7 cellular contexts compared by ENCODE assay signal in genomic region chr11:34066766-34067165, GRCh38. TPM values are rescaled to one million over a fixed set of nuclear protein-coding genes. Genes with fewer than 3 reads are reported as not detected.
DNase-seq lines count a peak whose midpoint lies in the region; ATAC-seq and TF ChIP-seq lines count a peak whose summit lies in the region.
"Not testable (repeated sequence)": the region's sequence is repeated elsewhere in the genome, so short reads cannot be mapped to it uniquely, and the experiment has no call there.

No MANE protein-coding gene starts in this region.

- not testable (repeated sequence) for H2AFZ ChIP-seq in IMR-90 (replicated peaks; ENCODE audit: low read length, poor library complexity)

- ATAC-seq in IMR-90 (ENCODE audit: low read depth); T-helper 17 cell; effector memory CD8-positive, alpha-beta T cell (replicated peaks): not testable (repeated sequence)

- H2BK120ac ChIP-seq in IMR-90 (ENCODE audit: low read depth, low read length), result not testable (repeated sequence)

- peaks cover 11% of the 10 kb centered on the region for H3K9me1 ChIP-seq in IMR-90 (ENCODE audit: insufficient read depth, low read length)

- dilution Hi-C loops in IMR-90 (cut with HindIII; ENCODE audit: low sequenced_read_pairs, unreplicated experiment), result not testable (repeated sequence)

- DNase-seq in IMR-90 (peak; percentile 12), iris pigment epithelial cell (ENCODE audit: low read depth) (peak; percentile 50)
- not testable (repeated sequence) for DNase-seq in T-helper 17 cell; effector memory CD8-positive, alpha-beta T cell; spleen

- H3K4ac ChIP-seq in IMR-90 (ENCODE audit: low read depth, low read length), result not testable (repeated sequence)

- peaks cover 51% of the 10 kb centered on the region for H3K4me1 Mint-ChIP-seq in T-helper 17 cell
- H3K4me1 Mint-ChIP-seq in activated naive CD8-positive, alpha-beta T cell (ENCODE audit: low read depth), result peaks cover 70% of the 10 kb centered on the region
- peaks cover 41 to 66% of the 10 kb centered on the region in 2 donors for H3K4me1 Mint-ChIP-seq in effector memory CD8-positive, alpha-beta T cell (ENCODE audit: low read depth in 2 of 2)

- POLR2A ChIA-PET in IMR-90 (lab: Charles Lee; ENCODE audit: unreplicated experiment), result interaction anchor here (0.6 kb wide), 1 partner anchor 25 kb away, joined by 4 read pairs; no protein-coding TSS in a partner anchor

- H4K20me1 ChIP-seq in DOHH2 (ENCODE audit: control insufficient read depth, insufficient read depth, low read depth, low read length), result peaks cover 41% of the 10 kb centered on the region
- H4K20me1 ChIP-seq in IMR-90 (ENCODE audit: insufficient read depth, low read length), result peaks cover 96% of the 10 kb centered on the region

- not testable (repeated sequence) for H4K91ac ChIP-seq in IMR-90 (ENCODE audit: insufficient read depth, low read depth, low read length)

- not testable (repeated sequence) for H2AK5ac ChIP-seq in IMR-90 (ENCODE audit: low read depth, low read length)

- no CpG with 5 or more reads among the region's 8 CpGs for WGBS in IMR-90 (ENCODE audit: extremely low coverage in 2 of 2, insufficient read length in 1 of 2), 2 experiments
- WGBS in spleen, 5 donors, result 80 to 92% (median 84%) methylated on average over 8 of the region's 8 CpGs

- not testable (repeated sequence) for H4K5ac ChIP-seq in IMR-90 (ENCODE audit: low read depth, low read length)

- in situ Hi-C loops in IMR-90 (cut with MboI; ENCODE audit: low sequenced_read_pairs), result loop anchor here (10.0 kb wide), 1 partner anchor 62 kb away; no protein-coding TSS in a partner anchor

- H2AK9ac ChIP-seq in IMR-90 (replicated peaks; ENCODE audit: low read depth, low read length, poor library complexity), result not testable (repeated sequence)

- not testable (repeated sequence) for H3K56ac ChIP-seq in IMR-90 (ENCODE audit: extremely low read depth, insufficient read depth, low read length)

- H3K9me3 ChIP-seq in DOHH2 (ENCODE audit: control insufficient read depth, insufficient read depth, low read length); IMR-90 (ENCODE audit: control insufficient read depth, insufficient read depth, low read length); T-helper 17 cell (ENCODE audit: control insufficient read depth, low read length, poor library complexity, severe bottlenecking); spleen: not testable (repeated sequence)

- peak overlapping the region; percentile 54 for H3K27ac ChIP-seq in DOHH2 (ENCODE audit: low read depth, low read length)
- not testable (repeated sequence) for H3K27ac ChIP-seq in IMR-90 (ENCODE audit: insufficient read depth, low read length)
- peak overlapping the region in 5 of 8 donors; percentile 23 to 76 (median 54) for H3K27ac ChIP-seq in spleen

- TF ChIP-seq POLR2A in IMR-90 (IDR thresholded peaks at IDR 0.05; ENCODE audit: low read depth, low read length); spleen (IDR thresholded peaks at IDR 0.05): not testable (repeated sequence)

- not testable (repeated sequence) for H3K9ac ChIP-seq in IMR-90 (ENCODE audit: low read depth, low read length)

- peak overlapping the region; percentile 56 for H3K27ac Mint-ChIP-seq in T-helper 17 cell
- H3K27ac Mint-ChIP-seq in activated naive CD8-positive, alpha-beta T cell, result not testable (repeated sequence)
- peak overlapping the region; percentile 51 to 77 for H3K27ac Mint-ChIP-seq in effector memory CD8-positive, alpha-beta T cell

- intact Hi-C loops in IMR-90 (cut with micrococcal nuclease), result loop anchor here (5.0 kb wide), 1 partner anchor 36 kb away; no protein-coding TSS in a partner anchor
- intact Hi-C loops in spleen (cut with DNase I; ENCODE audit: low total_unique reads), result not testable (repeated sequence)

- not testable (repeated sequence) for H2BK15ac ChIP-seq in IMR-90 (ENCODE audit: low read depth, low read length)

- H3K4me1 ChIP-seq in DOHH2 (ENCODE audit: control insufficient read depth, low read length) (peaks cover 60% of the 10 kb centered on the region), spleen (peaks cover 22 to 99% (median 78%) of the 10 kb centered on the region in 6 donors)
- H3K4me1 ChIP-seq in IMR-90 (ENCODE audit: control insufficient read depth, insufficient read depth, low read length), result not testable (repeated sequence)

- H3K27me3 ChIP-seq in DOHH2 (ENCODE audit: control insufficient read depth, low read length); IMR-90 (ENCODE audit: control insufficient read depth, insufficient read depth, low read length); spleen (replicated peaks in 1 of 7): not testable (repeated sequence)

- not testable (repeated sequence) for H3K9me3 Mint-ChIP-seq in activated naive CD8-positive, alpha-beta T cell (ENCODE audit: low read depth); effector memory CD8-positive, alpha-beta T cell

- H3K14ac ChIP-seq in IMR-90 (replicated peaks; ENCODE audit: low read depth, low read length), result not testable (repeated sequence)

- peak overlapping the region; percentile 51 for H3K4me3 ChIP-seq in DOHH2 (ENCODE audit: low read length)
- not testable (repeated sequence) for H3K4me3 ChIP-seq in IMR-90 (ENCODE audit: insufficient read depth, low read depth, low read length); spleen

- H3K4me3 Mint-ChIP-seq in T-helper 17 cell, result peak overlapping the region; percentile 45
- peak overlapping the region; percentile 13 for H3K4me3 Mint-ChIP-seq in activated naive CD8-positive, alpha-beta T cell
- peak overlapping the region; percentile 5 to 41 for H3K4me3 Mint-ChIP-seq in effector memory CD8-positive, alpha-beta T cell

- CTCF ChIA-PET in IMR-90 (lab: Yijun Ruan, JAX), result interaction anchor here (0.6 kb wide), 1 partner anchor 329 kb away, joined by 8 read pairs; no protein-coding TSS in a partner anchor

- not testable (repeated sequence) for H3K9me2 ChIP-seq in DOHH2 (replicated peaks; ENCODE audit: control insufficient read depth, low read length)

- H2BK5ac ChIP-seq in IMR-90 (ENCODE audit: low read depth, low read length, poor library complexity, severe bottlenecking), result not testable (repeated sequence)

- H3K79me1 ChIP-seq in IMR-90 (ENCODE audit: low read depth in 1 of 2, low read length in 2 of 2), result peaks cover 8 to 31% of the 10 kb centered on the region in 2 experiments; a peak in 3 of 4 replicates

- not testable (repeated sequence) for BruUV-seq in IMR-90 (replicated peaks; lab: Mats Ljungman, UMichigan)

- not testable (repeated sequence) for H4K8ac ChIP-seq in IMR-90 (ENCODE audit: low read depth in 2 of 2, low read length in 2 of 2)

- H3K79me2 ChIP-seq in DOHH2 (ENCODE audit: control insufficient read depth, low read length), result peaks cover 100% of the 10 kb centered on the region

- H2BK20ac ChIP-seq in IMR-90 (ENCODE audit: low read depth, low read length), result not testable (repeated sequence)

- not testable (repeated sequence) for TF ChIP-seq CTCF in DOHH2 (IDR thresholded peaks at IDR 0.05; ENCODE audit: low read depth, low read length, poor library complexity, severe bottlenecking); IMR-90 (conservative IDR thresholded peaks at IDR 0.05; ENCODE audit: low read depth, low read length); spleen (IDR thresholded peaks at IDR 0.05 in 8 of 11, conservative IDR thresholded peaks at IDR 0.05 in 3 of 11)

- H3K36me3 Mint-ChIP-seq in T-helper 17 cell (ENCODE audit: low read depth); activated naive CD8-positive, alpha-beta T cell: not testable (repeated sequence)
- H3K36me3 Mint-ChIP-seq in effector memory CD8-positive, alpha-beta T cell (ENCODE audit: insufficient read depth), result peaks cover 48% of the 10 kb centered on the region

- TF ChIP-seq RAD21 in IMR-90 (IDR thresholded peaks at IDR 0.05; ENCODE audit: low read length), result not testable (repeated sequence)

- peak overlapping the region; percentile 53 for H3K4me2 ChIP-seq in DOHH2 (ENCODE audit: low read length)
- not testable (repeated sequence) for H3K4me2 ChIP-seq in IMR-90 (ENCODE audit: low read depth, low read length)

- H3K18ac ChIP-seq in IMR-90 (ENCODE audit: low read depth, low read length), result not testable (repeated sequence)

- H3K36me3 ChIP-seq in DOHH2 (ENCODE audit: control insufficient read depth, low read length), result peaks cover 71% of the 10 kb centered on the region
- H3K36me3 ChIP-seq in IMR-90 (ENCODE audit: control insufficient read depth, insufficient read depth, low read length), result peaks cover 13% of the 10 kb centered on the region
- peaks cover 0 to 57% (median 7%) of the 10 kb centered on the region in 6 donors for H3K36me3 ChIP-seq in spleen

- H3F3A ChIP-seq in DOHH2 (ENCODE audit: control insufficient read depth, insufficient read depth), result peaks cover 40% of the 10 kb centered on the region

- H3K23ac ChIP-seq in IMR-90 (ENCODE audit: low read depth, low read length), result not testable (repeated sequence)

- not testable (repeated sequence) for H3K27me3 Mint-ChIP-seq in T-helper 17 cell; activated naive CD8-positive, alpha-beta T cell; effector memory CD8-positive, alpha-beta T cell

RNA-seq across cellular contexts. Expression of gene CAPRIN1, which starts 15.2 kb away (rescaled TPM):
- total RNA-seq in IMR-90 (2012; rRNA removed) (253 and 266 TPM in 2 replicates), T-helper 17 cell (100 to 1,000 TPM; 109 to 120 TPM), spleen (100 to 1,000 TPM; 151 to 188 (median 159) TPM)
- polyA plus RNA-seq in IMR-90 (2012; rRNA removed) (107 and 127 TPM in 2 replicates), spleen (10 to 100 TPM; 44.9 to 67.0 (median 65.4) TPM)
- polyA plus RNA-seq in IMR-90 (2012; cell fraction: cytosol; rRNA removed), result 46.8 and 91.7 TPM in 2 replicates
- polyA plus RNA-seq in IMR-90 (2012; cell fraction: nucleus; rRNA removed; ENCODE audit: low replicate concordance), result 71.0 and 99.2 TPM in 2 replicates

RNA-seq across cellular contexts. Expression of gene NAT10, which starts 38.7 kb away (rescaled TPM):
- total RNA-seq in IMR-90 (2012; rRNA removed) (31.9 and 34.8 TPM in 2 replicates), T-helper 17 cell (10 to 100 TPM; 53.0 to 59.1 TPM), spleen (10 to 100 TPM; 27.6 to 64.5 (median 45.4) TPM)
- polyA plus RNA-seq in IMR-90 (2012; rRNA removed) (28.0 and 28.1 TPM in 2 replicates), spleen (10 to 100 TPM; 31.4 to 37.3 (median 37.3) TPM)
- 13.6 and 19.4 TPM in 2 replicates for polyA plus RNA-seq in IMR-90 (2012; cell fraction: cytosol; rRNA removed)
- polyA plus RNA-seq in IMR-90 (2012; cell fraction: nucleus; rRNA removed; ENCODE audit: low replicate concordance), result 37.8 and 53.4 TPM in 2 replicates
